In genomic region chr20:4898845-4899244, GRCh38 we compare ENCODE assay signal across 17 cellular contexts.
DNase-seq lines count a peak whose midpoint lies in the region; ATAC-seq, FAIRE-seq and TF ChIP-seq lines count a peak whose summit lies in the region.
"Had no signal": no experiment of that assay in that cellular context is flagged by ENCODE, and none has a peak within 500 bp of the region (broad histone marks: within the 10 kb centered on the region; RNA-seq: fewer than 3 reads in every experiment).

No MANE protein-coding gene starts in this region.

- POLR2A ChIA-PET in RWPE1 (lab: Yijun Ruan, JAX; ENCODE audit: low non-redundant PET), result no interaction called here

- no peak overlapping the region for H3K4me3 ChIP-seq in suprapubic skin
- H3K4me3 ChIP-seq: esophagus muscularis mucosa had no signal

- FAIRE-seq in HTR-8/SVneo (lab: Jason Lieb, UNC), result no peak

- H3K27me3 ChIP-seq in suprapubic skin, result no peaks in the 10 kb centered on the region
- H3K27me3 ChIP-seq: esophagus muscularis mucosa had no signal

- no peak for DNase-seq in RWPE1 (ENCODE audit: low spot score)
- no peak for DNase-seq in caudate nucleus (lab: John Stamatoyannopoulos, UW)
- no peak for DNase-seq in left colon
- DNase-seq in suprapubic skin (ENCODE audit: low spot score in 2 of 2), result no peak
- no peak for DNase-seq in stimulated activated CD4-positive, alpha-beta T cell treated with anti-CD3 and anti-CD28 coated beads, Interleukin-15, amount 100 ng/mL, for 24 hours
- DNase-seq in nucleus accumbens (lab: John Stamatoyannopoulos, UW), result no peak
- DNase-seq in HTR-8/SVneo (ENCODE audit: insufficient read length, low spot score), result no peak
- DNase-seq: DMS79; GOT3; naive B cell; NCI-H1048; NCI-H82; retina; stimulated activated CD4-positive, alpha-beta T cell treated with anti-CD3 and anti-CD28 coated beads, Interleukin-4, amount 100 ng/mL, for 4 hours; T-helper 2 cell had no signal

- H3K27ac ChIP-seq in RWPE1, result peak overlapping the region; percentile 77
- peak overlapping the region; percentile 77 for H3K27ac ChIP-seq in caudate nucleus (ENCODE audit: low read depth, low read length)
- peak overlapping the region; percentile 19 for H3K27ac ChIP-seq in suprapubic skin
- H3K27ac ChIP-seq: C4-2B, esophagus muscularis mucosa had no signal

- H3K9me3 ChIP-seq in suprapubic skin, result no peaks in the 10 kb centered on the region
- H3K9me3 ChIP-seq: esophagus muscularis mucosa had no signal

- peaks cover 21% of the 10 kb centered on the region for H3K4me1 ChIP-seq in suprapubic skin

- peak; percentile 66 for ATAC-seq in left colon

- TF ChIP-seq CTCF in RWPE1 (conservative IDR thresholded peaks at IDR 0.05; ENCODE audit: low read depth) (no peak), suprapubic skin (IDR thresholded peaks at IDR 0.05) (no peak)

- no peak for TF ChIP-seq EP300 in suprapubic skin (IDR thresholded peaks at IDR 0.05)

- intact Hi-C loops in left colon (cut with DNase I, micrococcal nuclease), result no loop called here

- TF ChIP-seq POLR2A in suprapubic skin (IDR thresholded peaks at IDR 0.05), result no peak

- peaks cover 8% of the 10 kb centered on the region for H3K36me3 ChIP-seq in suprapubic skin

- CTCF ChIA-PET in RWPE1 (lab: Yijun Ruan, JAX), result no interaction called here

- WGBS in suprapubic skin, result 48% methylated on average over 4 of the region's 4 CpGs

Comparison
In these comparisons a context has a peak if more than half of its experiments do, and no peak if none do; other contexts are left out.
1. H3K27ac ChIP-seq: peak in every context shown above with its lines; median percentile 77 in RWPE1; 77 in caudate nucleus; 19 in suprapubic skin.